ENCODE assay signal across 16 cellular contexts in genomic region chr12:9051156-9051545, GRCh38.
"Had no signal": no experiment of that assay in that cellular context is flagged by ENCODE, and none has a peak within 500 bp of the region (broad histone marks: within the 10 kb centered on the region; RNA-seq: fewer than 3 reads in every experiment).

No MANE protein-coding gene starts in this region.

- H3K4me3 Mint-ChIP-seq: activated CD4-positive, alpha-beta T cell treated with anti-CD3 and anti-CD28 coated beads for 36 hours; activated CD8-positive, alpha-beta T cell treated with anti-CD3 and anti-CD28 coated beads for 36 hours; activated naive CD8-positive, alpha-beta T cell treated with anti-CD3 and anti-CD28 coated beads for 36 hours; naive B cell; T-helper 17 cell had no signal

- DNase-seq: activated CD4-positive, alpha-beta T cell treated with anti-CD3 and anti-CD28 coated beads for 36 hours; activated CD8-positive, alpha-beta T cell treated with anti-CD3 and anti-CD28 coated beads for 36 hours; activated gamma-delta T cell treated with Interleukin-2 at 50 U/mL for 16 hours; activated naive CD8-positive, alpha-beta T cell treated with anti-CD3 and anti-CD28 coated beads for 36 hours; amygdala; body of pancreas; foreskin melanocyte; left colon; mammary epithelial cell; naive B cell; sigmoid colon; stimulated activated CD4-positive, alpha-beta T cell treated with anti-CD3 and anti-CD28 coated beads, Interleukin-1b, Interleukin-23, amount 100 ng/mL, for 48 hours; T-helper 17 cell had no signal

- H3K4me3 ChIP-seq: body of pancreas, pancreas, sigmoid colon, thoracic aorta had no signal

- H3K9me3 ChIP-seq: body of pancreas, pancreas, sigmoid colon, thoracic aorta had no signal

- H3K27ac ChIP-seq: body of pancreas, epithelial cell of prostate, pancreas, sigmoid colon, thoracic aorta had no signal

- H3K9me3 Mint-ChIP-seq: activated CD8-positive, alpha-beta T cell treated with anti-CD3 and anti-CD28 coated beads for 36 hours; activated naive CD8-positive, alpha-beta T cell treated with anti-CD3 and anti-CD28 coated beads for 36 hours had no signal

- H3K27me3 Mint-ChIP-seq: activated CD4-positive, alpha-beta T cell treated with anti-CD3 and anti-CD28 coated beads for 36 hours; activated CD8-positive, alpha-beta T cell treated with anti-CD3 and anti-CD28 coated beads for 36 hours; activated naive CD8-positive, alpha-beta T cell treated with anti-CD3 and anti-CD28 coated beads for 36 hours; T-helper 17 cell had no signal

- H3K36me3 Mint-ChIP-seq: activated naive CD8-positive, alpha-beta T cell treated with anti-CD3 and anti-CD28 coated beads for 36 hours; naive B cell had no signal

- H3K27ac Mint-ChIP-seq: activated CD4-positive, alpha-beta T cell treated with anti-CD3 and anti-CD28 coated beads for 36 hours; activated CD8-positive, alpha-beta T cell treated with anti-CD3 and anti-CD28 coated beads for 36 hours; activated naive CD8-positive, alpha-beta T cell treated with anti-CD3 and anti-CD28 coated beads for 36 hours; naive B cell; T-helper 17 cell had no signal

- H3K27me3 ChIP-seq: body of pancreas, pancreas, sigmoid colon had no signal

- ATAC-seq: activated CD4-positive, alpha-beta T cell treated with anti-CD3 and anti-CD28 coated beads for 36 hours; activated CD8-positive, alpha-beta T cell treated with anti-CD3 and anti-CD28 coated beads for 36 hours; body of pancreas; left colon; pancreas; T-helper 17 cell had no signal

- H3K4me1 Mint-ChIP-seq: naive B cell had no signal

- H3K36me3 ChIP-seq: pancreas, sigmoid colon, thoracic aorta had no signal

- H3K4me1 ChIP-seq: body of pancreas, pancreas, sigmoid colon had no signal
